Comparison of ENCODE assay signal across 1 cellular context in the genomic region with DNA sequence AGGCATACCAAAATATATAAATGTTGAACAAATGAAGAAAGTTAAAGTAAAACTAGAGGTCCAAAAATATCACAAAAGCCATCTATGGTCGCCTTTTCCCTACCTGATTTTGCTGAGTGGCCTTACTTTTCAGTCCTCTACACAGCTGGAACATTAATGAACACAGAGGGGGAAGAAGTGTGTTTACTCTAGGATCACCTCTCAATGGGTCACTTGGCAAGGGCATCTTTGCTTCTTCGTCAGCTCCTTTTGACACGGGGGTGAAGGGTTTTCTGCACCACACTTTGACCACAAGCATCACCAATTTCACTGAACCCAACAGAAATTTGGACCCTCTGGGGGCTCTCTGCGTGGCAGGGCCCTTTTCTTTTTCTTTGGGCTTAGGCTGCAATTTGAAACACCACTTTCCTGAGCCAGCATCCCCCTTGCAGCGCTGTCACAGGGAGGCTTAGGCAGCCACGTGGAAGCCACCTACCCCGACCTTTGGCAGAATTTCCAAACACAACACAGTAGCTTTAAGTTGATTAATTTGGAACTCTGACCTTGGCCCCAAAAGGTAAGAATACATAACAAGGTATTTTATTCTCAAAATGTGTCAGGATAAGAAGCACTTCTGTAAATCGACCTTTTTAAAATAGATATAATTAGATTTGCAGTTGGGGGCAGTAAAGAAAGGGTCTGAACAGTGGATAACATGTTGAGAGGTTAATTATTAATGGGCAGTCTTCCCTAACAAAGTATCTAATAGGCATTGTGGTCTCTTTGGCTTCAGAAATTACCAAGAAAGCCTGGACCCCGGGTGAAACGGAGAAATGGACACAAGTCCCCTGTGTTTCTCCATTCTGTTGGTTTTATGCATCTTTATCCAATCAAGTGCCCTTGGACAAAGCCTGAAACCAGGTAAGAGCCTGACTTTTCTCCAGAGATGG.
TF ChIP-seq lines count a peak whose summit lies in the region.

A gene (plus strand): TSS at position 771 of the 929 bp plus-strand sequence. CDS start 42 bp downstream, at position 813.

TF ChIP-seq in IMR-90, 13 proteins besides CTCF, POLR2A, EP300 and RAD21:
- TF ChIP-seq SMC3 (IDR thresholded peaks at IDR 0.05; ENCODE audit: low read depth, low read length) (no peak), CHD1 (IDR thresholded peaks at IDR 0.05; ENCODE audit: low read depth, low read length) (no peak), MAFK (IDR thresholded peaks at IDR 0.05; ENCODE audit: low read depth, low read length) (no peak), RCOR1 (IDR thresholded peaks at IDR 0.05; ENCODE audit: insufficient replicate concordance, low read length) (no peak), BHLHE40 (IDR thresholded peaks at IDR 0.05; ENCODE audit: low read depth, low read length) (no peak), NFE2L2 (IDR thresholded peaks at IDR 0.05; ENCODE audit: low read depth, low read length) (no peak), MXI1 (IDR thresholded peaks at IDR 0.05; ENCODE audit: borderline replicate concordance, low read depth, low read length) (no peak), CEBPB (IDR thresholded peaks at IDR 0.05; ENCODE audit: low read depth, low read length) (no peak), MAZ (IDR thresholded peaks at IDR 0.05; ENCODE audit: borderline replicate concordance, low read depth, low read length) (no peak)
